18 cellular contexts compared by ENCODE assay signal in the genomic region with DNA sequence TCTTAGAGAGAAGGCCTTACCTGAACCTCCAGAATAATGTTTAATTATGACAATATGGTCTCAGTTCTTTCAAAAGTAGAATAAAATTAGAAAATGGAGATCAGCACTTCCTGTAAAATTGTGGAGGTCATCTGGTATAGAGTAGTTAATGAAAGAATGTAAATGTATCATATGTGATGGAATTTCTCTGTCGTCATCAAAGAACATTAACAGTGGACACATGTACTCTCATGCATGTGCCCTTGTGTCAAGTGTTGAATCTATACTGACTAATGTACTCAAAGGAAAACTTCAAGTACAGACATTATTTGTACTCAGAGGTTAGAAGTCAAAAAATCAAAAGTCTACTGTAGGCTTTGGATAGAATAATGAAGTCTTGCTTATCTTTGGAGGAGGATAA.
"Had no signal": no experiment of that assay in that cellular context is flagged by ENCODE, and none has a peak within 500 bp of the region (broad histone marks: within the 10 kb centered on the region; RNA-seq: fewer than 3 reads in every experiment).

No MANE protein-coding gene starts in this region.

- H3K9me3 ChIP-seq: colonic mucosa, esophagus muscularis mucosa, mucosa of descending colon, pancreas, sigmoid colon had no signal

- H3K36me3 ChIP-seq: colonic mucosa, esophagus muscularis mucosa, pancreas, sigmoid colon had no signal

- DNase-seq: activated CD4-positive, alpha-beta memory T cell treated with anti-CD3 and anti-CD28 coated beads for 36 hours; activated CD4-positive, alpha-beta T cell treated with anti-CD3 and anti-CD28 coated beads for 36 hours; activated CD8-positive, alpha-beta memory T cell treated with anti-CD3 and anti-CD28 coated beads, Interleukin-2, amount 10 ng/mL, durations not matched to agents 7 days and 5 days; activated naive CD4-positive, alpha-beta T cell treated with anti-CD3 and anti-CD28 coated beads for 36 hours; activated naive CD8-positive, alpha-beta T cell treated with anti-CD3 and anti-CD28 coated beads, Interleukin-2, amount 50 U/mL, for 24 hours; activated T-cell treated with anti-CD3 and anti-CD28 coated beads, Interleukin-2, amount 50 U/mL, for 1 hour; colonic mucosa; head of caudate nucleus; islet precursor cell; mammary epithelial cell; mucosa of descending colon; naive thymus-derived CD8-positive, alpha-beta T cell; pancreas; stimulated activated CD4-positive, alpha-beta T cell treated with anti-CD3 and anti-CD28 coated beads, Interleukin-12 subunit alpha, Interleukin-12 subunit beta, amount 100 ng/mL, for 4 hours; stimulated activated CD4-positive, alpha-beta T cell treated with anti-CD3 and anti-CD28 coated beads, Interleukin-2, amount 100 ng/mL, for 24 hours had no signal

- H3K27ac ChIP-seq: colonic mucosa, esophagus muscularis mucosa, pancreas had no signal

- H3K4me3 ChIP-seq: colonic mucosa, esophagus muscularis mucosa, mucosa of descending colon, pancreas, sigmoid colon had no signal

- ATAC-seq: activated CD4-positive, alpha-beta T cell treated with anti-CD3 and anti-CD28 coated beads for 36 hours; activated CD8-positive, alpha-beta memory T cell treated with anti-CD3 and anti-CD28 coated beads, Interleukin-2, amount 10 ng/mL, durations not matched to agents 7 days and 5 days; activated naive CD8-positive, alpha-beta T cell treated with anti-CD3 and anti-CD28 coated beads, Interleukin-2, amount 50 U/mL, for 24 hours; left lobe of liver; naive thymus-derived CD8-positive, alpha-beta T cell had no signal

- H3K27me3 ChIP-seq: colonic mucosa, esophagus muscularis mucosa, pancreas, sigmoid colon had no signal

- H3K4me1 ChIP-seq: colonic mucosa, esophagus muscularis mucosa, pancreas had no signal
